In the genomic region with DNA sequence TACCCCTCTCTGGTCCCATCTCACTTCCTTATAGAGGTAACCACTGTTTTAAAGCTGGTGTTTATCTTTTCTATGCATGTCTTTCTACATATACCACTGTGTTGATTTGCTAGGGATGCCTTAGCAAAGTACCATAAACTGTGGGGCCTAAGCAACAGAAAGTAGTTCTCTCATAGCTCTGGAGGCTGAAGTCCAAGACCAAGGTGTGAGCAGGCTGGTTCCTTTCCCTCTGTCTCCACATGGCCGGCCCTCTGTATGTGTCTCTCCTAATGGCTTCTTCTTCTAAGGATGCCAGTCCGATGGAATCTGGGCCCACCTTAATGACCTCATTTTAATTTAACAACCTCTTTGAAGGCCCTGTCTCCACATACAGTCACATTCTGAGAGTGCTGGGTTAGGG, we compare ENCODE assay signal across 15 cellular contexts. TPM values are rescaled to one million over a fixed set of nuclear protein-coding genes. Genes with fewer than 3 reads are reported as not detected.
A peak's percentile ranks its signal among the peaks of the same experiment; 100 is the strongest.
DNase-seq lines count a peak whose midpoint lies in the region; ATAC-seq and TF ChIP-seq lines count a peak whose summit lies in the region.
"Had no signal": no experiment of that assay in that cellular context is flagged by ENCODE, and none has a peak within 500 bp of the region (broad histone marks: within the 10 kb centered on the region; RNA-seq: fewer than 3 reads in every experiment).

No MANE protein-coding gene starts in this region.

- dilution Hi-C loops in IMR-90 (cut with HindIII; ENCODE audit: low sequenced_read_pairs, unreplicated experiment): no loop called here

- H3K4ac ChIP-seq in IMR-90 (ENCODE audit: low read depth, low read length): peak overlapping the region; percentile 57; the same call in 1 of the 2 replicates

- TF ChIP-seq CTCF in IMR-90 (conservative IDR thresholded peaks at IDR 0.05; ENCODE audit: low read depth, low read length) (no peak), transverse colon (IDR thresholded peaks at IDR 0.05) (no peak)

- no peaks in the 10 kb centered on the region for H4K20me1 ChIP-seq in IMR-90 (ENCODE audit: insufficient read depth, low read length)

- no peaks in the 10 kb centered on the region for H3K9me3 ChIP-seq in IMR-90 (ENCODE audit: control insufficient read depth, insufficient read depth, low read length)
- no peaks in the 10 kb centered on the region for H3K9me3 ChIP-seq in mucosa of rectum (ENCODE audit: control insufficient read depth in 2 of 2, low read length in 2 of 2)
- H3K9me3 ChIP-seq in transverse colon: no peaks in the 10 kb centered on the region

- intact Hi-C loops in IMR-90 (cut with micrococcal nuclease): no loop called here
- intact Hi-C loops in transverse colon (cut with DNase I; ENCODE audit: low total_unique reads): no loop called here

- no CpG with 5 or more reads among the region's 2 CpGs for WGBS in IMR-90 (ENCODE audit: extremely low coverage in 2 of 2, insufficient read length in 1 of 2), 2 experiments
- 44% methylated on average over 2 of the region's 2 CpGs; no CpG with 5 or more reads in 1 of the 2 donors for WGBS in transverse colon (ENCODE audit: low coverage in 1 of 2), 2 donors

- H3K4me3 ChIP-seq in IMR-90 (ENCODE audit: insufficient read depth, low read depth, low read length) (no peak overlapping the region), mucosa of rectum (ENCODE audit: low read length in 2 of 2) (no peak overlapping the region), transverse colon (no peak overlapping the region)
- H3K4me3 ChIP-seq: SK-N-MC had no signal

- no peak overlapping the region for H2AFZ ChIP-seq in IMR-90 (replicated peaks; ENCODE audit: low read length, poor library complexity)

- peaks cover 17% of the 10 kb centered on the region for H3K9me1 ChIP-seq in IMR-90 (ENCODE audit: insufficient read depth, low read length)

- H4K5ac ChIP-seq in IMR-90 (ENCODE audit: low read depth, low read length): no peak overlapping the region

- H2AK5ac ChIP-seq in IMR-90 (ENCODE audit: low read depth, low read length): no peak overlapping the region

- TF ChIP-seq RAD21 in IMR-90 (IDR thresholded peaks at IDR 0.05; ENCODE audit: low read length): no peak

- H2BK15ac ChIP-seq in IMR-90 (ENCODE audit: low read depth, low read length): no peak overlapping the region

- CTCF ChIA-PET in IMR-90 (lab: Yijun Ruan, JAX): interaction anchor here (1.4 kb wide), 1 partner anchor 75 kb away, joined by 4 read pairs; no protein-coding TSS in a partner anchor

- no peak overlapping the region for H4K91ac ChIP-seq in IMR-90 (ENCODE audit: insufficient read depth, low read depth, low read length)

- no peak overlapping the region for H3K56ac ChIP-seq in IMR-90 (ENCODE audit: extremely low read depth, insufficient read depth, low read length)

- no peak overlapping the region for H3K9ac ChIP-seq in IMR-90 (ENCODE audit: low read depth, low read length)
- no peak overlapping the region for H3K9ac ChIP-seq in mucosa of rectum (ENCODE audit: low read depth in 1 of 2, low read length in 2 of 2)
- H3K9ac ChIP-seq: KMS-11 had no signal

- peak overlapping the region; percentile 45; the same call in 1 of the 2 replicates for H3K14ac ChIP-seq in IMR-90 (replicated peaks; ENCODE audit: low read depth, low read length)

- peak overlapping the region in 1 of 2 experiments; percentile 38; a peak in 2 of 4 replicates for H4K8ac ChIP-seq in IMR-90 (ENCODE audit: low read depth in 2 of 2, low read length in 2 of 2)

- POLR2A ChIA-PET in IMR-90 (lab: Charles Lee; ENCODE audit: unreplicated experiment): no interaction called here

- H3K4me1 ChIP-seq in IMR-90 (ENCODE audit: control insufficient read depth, insufficient read depth, low read length) (peaks cover 18% of the 10 kb centered on the region), mucosa of rectum (ENCODE audit: control insufficient read depth in 2 of 2, insufficient read depth in 2 of 2, low read length in 2 of 2) (peaks cover 44 to 50% of the 10 kb centered on the region in 2 donors), transverse colon (peaks cover 33 to 52% (median 46%) of the 10 kb centered on the region in 4 donors)

- no peak for DNase-seq in IMR-90
- no peak for DNase-seq in caudate nucleus (lab: John Stamatoyannopoulos, UW)
- peak; percentile 48 for DNase-seq in transverse colon
- no peak for DNase-seq in NCI-H524 treated with DMSO at 0.1 percent for 48 hours (lab: John Stamatoyannopoulos, UW)
- DNase-seq in OCI-M1 (lab: John Stamatoyannopoulos, UW): no peak
- no peak for DNase-seq in AML-193 (lab: John Stamatoyannopoulos, UW)
- DNase-seq: C1 segment of cervical spinal cord; CD8-positive, alpha-beta memory T cell; NCI-H1092 treated with DMSO at 0.1 percent for 48 hours; NCI-H748 treated with DMSO at 0.1 percent for 48 hours; NK-92 treated with Interleukin-12 subunit alpha and Interleukin-12 subunit beta, amount 100 ng/mL, for 24 hours had no signal

- H2AK9ac ChIP-seq in IMR-90 (replicated peaks; ENCODE audit: low read depth, low read length, poor library complexity): no peak overlapping the region

- no peak overlapping the region for H3K18ac ChIP-seq in IMR-90 (ENCODE audit: low read depth, low read length)

- no peak overlapping the region for H2BK5ac ChIP-seq in IMR-90 (ENCODE audit: low read depth, low read length, poor library complexity, severe bottlenecking)

- BruUV-seq in IMR-90 (replicated peaks; lab: Mats Ljungman, UMichigan): no TSS peak

- H3K36me3 ChIP-seq in IMR-90 (ENCODE audit: control insufficient read depth, insufficient read depth, low read length) (no peaks in the 10 kb centered on the region), mucosa of rectum (ENCODE audit: control insufficient read depth in 2 of 2, insufficient read depth in 2 of 2, low read length in 2 of 2) (no peaks in the 10 kb centered on the region), transverse colon (no peaks in the 10 kb centered on the region)

- H3K27me3 ChIP-seq in IMR-90 (ENCODE audit: control insufficient read depth, insufficient read depth, low read length) (no peaks in the 10 kb centered on the region), mucosa of rectum (ENCODE audit: control insufficient read depth in 2 of 2, insufficient read depth in 2 of 2, low read length in 2 of 2) (no peaks in the 10 kb centered on the region), transverse colon (no peaks in the 10 kb centered on the region)

- no peak overlapping the region for H3K27ac ChIP-seq in IMR-90 (ENCODE audit: insufficient read depth, low read length)
- peak overlapping the region; percentile 87 for H3K27ac ChIP-seq in caudate nucleus (ENCODE audit: low read depth, low read length)
- H3K27ac ChIP-seq in mucosa of rectum (ENCODE audit: low read depth in 2 of 2, low read length in 2 of 2): peak overlapping the region; percentile 90 to 94
- peak overlapping the region; percentile 78 to 86 (median 83) for H3K27ac ChIP-seq in transverse colon
- H3K27ac ChIP-seq: KMS-11, SK-N-MC had no signal

- no peak for TF ChIP-seq EP300 in transverse colon (IDR thresholded peaks at IDR 0.05; ENCODE audit: low read depth)

- no peak for ATAC-seq in IMR-90 (ENCODE audit: low read depth)
- ATAC-seq: Right ventricle myocardium inferior had no signal

- peak overlapping the region; percentile 27; the same call in 1 of the 2 replicates for H2BK120ac ChIP-seq in IMR-90 (ENCODE audit: low read depth, low read length)

- no peak for TF ChIP-seq POLR2A in IMR-90 (IDR thresholded peaks at IDR 0.05; ENCODE audit: low read depth, low read length)
- no peak for TF ChIP-seq POLR2A in transverse colon (IDR thresholded peaks at IDR 0.05)

- H3K23ac ChIP-seq in IMR-90 (ENCODE audit: low read depth, low read length): no peak overlapping the region

- in situ Hi-C loops in IMR-90 (cut with MboI; ENCODE audit: low sequenced_read_pairs): no loop called here
- in situ Hi-C loops in transverse colon (cut with MboI; ENCODE audit: low pct_ligation_motif_present in 1 of 4, low pct_unique_long_range_greater_than_20kb in 1 of 4, low sequenced_read_pairs in 3 of 4): no loop called here

- H3K4me2 ChIP-seq in IMR-90 (ENCODE audit: low read depth, low read length): no peak overlapping the region
- H3K4me2 ChIP-seq: KMS-11 had no signal

- no peaks in the 10 kb centered on the region for H3K79me1 ChIP-seq in IMR-90 (ENCODE audit: low read depth in 1 of 2, low read length in 2 of 2)

- H2BK20ac ChIP-seq in IMR-90 (ENCODE audit: low read depth, low read length): no peak overlapping the region; the same call in 1 of the 2 replicates

TF ChIP-seq in IMR-90, 13 proteins besides CTCF, POLR2A, EP300 and RAD21:
- TF ChIP-seq CHD1 (IDR thresholded peaks at IDR 0.05; ENCODE audit: low read depth, low read length) (no peak), RFX5 (IDR thresholded peaks at IDR 0.05; ENCODE audit: low read depth, low read length) (no peak), BHLHE40 (IDR thresholded peaks at IDR 0.05; ENCODE audit: low read depth, low read length) (no peak), CEBPB (IDR thresholded peaks at IDR 0.05; ENCODE audit: low read depth, low read length) (no peak), MAZ (IDR thresholded peaks at IDR 0.05; ENCODE audit: borderline replicate concordance, low read depth, low read length) (no peak), RCOR1 (IDR thresholded peaks at IDR 0.05; ENCODE audit: insufficient replicate concordance, low read length) (no peak)

RNA-seq across cellular contexts. Expression of a gene that starts 40.8 kb away (rescaled TPM):
- total RNA-seq in IMR-90 (2012; rRNA removed) (28.3 and 59.7 TPM in 2 replicates), transverse colon (10 to 100 TPM; 53.9 to 93.0 (median 74.7) TPM)
- 7.1 and 9.0 TPM in 2 replicates for polyA plus RNA-seq in IMR-90 (2012; rRNA removed)
- 1.2 and 1.8 TPM in 2 replicates for polyA plus RNA-seq in IMR-90 (2012; cell fraction: cytosol; rRNA removed)
- 1.1 and 6.1 TPM in 2 replicates for polyA plus RNA-seq in IMR-90 (2012; cell fraction: nucleus; rRNA removed; ENCODE audit: low replicate concordance)
